Comparison of ENCODE assay signal across 1 cellular context in genomic region chr20:45863543-45864470, GRCh38.
A peak's percentile ranks its signal among the peaks of the same experiment; 100 is the strongest.
TF ChIP-seq lines count a peak whose summit lies in the region.

No MANE protein-coding gene starts in this region.

TF ChIP-seq in HepG2, 621 proteins besides CTCF, POLR2A, EP300 and RAD21 (continued from another document and continues in another):
- TF ChIP-seq ZC3H13 (CRISPR knock-in tag; IDR thresholded peaks at IDR 0.05) (no peak; the same call in 1 of the 2 replicates), CSRNP1 (CRISPR knock-in tag; IDR thresholded peaks at IDR 0.05) (no peak), SETDB1 (CRISPR knock-in tag; IDR thresholded peaks at IDR 0.05; ENCODE audit: borderline replicate concordance) (no peak), NFYC (CRISPR knock-in tag; IDR thresholded peaks at IDR 0.05) (peak; percentile 27; the same call in 1 of the 2 replicates), ZNF567 (CRISPR knock-in tag; IDR thresholded peaks at IDR 0.05; ENCODE audit: borderline replicate concordance) (no peak; the same call in 1 of the 2 replicates), ZNF891 (CRISPR knock-in tag; IDR thresholded peaks at IDR 0.05) (no peak), ATF7 (IDR thresholded peaks at IDR 0.05) (no peak), ATF7 (CRISPR knock-in tag; IDR thresholded peaks at IDR 0.05) (no peak), BORCS8-MEF2B (CRISPR knock-in tag; IDR thresholded peaks at IDR 0.05) (no peak), HOXA5 (CRISPR knock-in tag; IDR thresholded peaks at IDR 0.05) (no peak), ELF1 (CRISPR knock-in tag; IDR thresholded peaks at IDR 0.05) (peak; percentile 29; the same call in 1 of the 2 replicates), ZNF331 (CRISPR knock-in tag; IDR thresholded peaks at IDR 0.05) (peak; percentile 82; the same call in 1 of the 2 replicates), ASH2L (IDR thresholded peaks at IDR 0.05; ENCODE audit: insufficient read length, low read depth, low read length) (peak; percentile 47), ZBTB39 (CRISPR knock-in tag; IDR thresholded peaks at IDR 0.05) (no peak; the same call in 1 of the 2 replicates), THRA (CRISPR knock-in tag; IDR thresholded peaks at IDR 0.05; ENCODE audit: borderline replicate concordance) (peak; percentile 43), HNF1A (IDR thresholded peaks at IDR 0.05; ENCODE audit: low read depth) (no peak; the same call in 1 of the 2 replicates), HNF1A (CRISPR knock-in tag; IDR thresholded peaks at IDR 0.05; ENCODE audit: borderline replicate concordance) (0 out of 2 replicates have a peak, but pooled peaks have one; percentile 12), ZBTB26 (CRISPR knock-in tag; IDR thresholded peaks at IDR 0.05; ENCODE audit: borderline replicate concordance) (no peak), MATR3 (CRISPR knock-in tag; IDR thresholded peaks at IDR 0.05) (no peak), PRPF4 (IDR thresholded peaks at IDR 0.05; ENCODE audit: low read depth, low read length, poor library complexity, severe bottlenecking) (no peak), NCOA2 (CRISPR knock-in tag; IDR thresholded peaks at IDR 0.05) (peak; percentile 57; the same call in 1 of the 2 replicates), RFXANK (CRISPR knock-in tag; IDR thresholded peaks at IDR 0.05) (no peak), ZNF274 (CRISPR knock-in tag; IDR thresholded peaks at IDR 0.05) (no peak), RBM39 (IDR thresholded peaks at IDR 0.05; ENCODE audit: low read depth, low read length, poor library complexity, severe bottlenecking) (no peak), KDM3A (CRISPR knock-in tag; IDR thresholded peaks at IDR 0.05; ENCODE audit: low read depth) (peak; percentile 44; the same call in 1 of the 2 replicates), ZNF562 (CRISPR knock-in tag; IDR thresholded peaks at IDR 0.05; ENCODE audit: borderline replicate concordance) (no peak), RARA (CRISPR knock-in tag; IDR thresholded peaks at IDR 0.05) (peak; percentile 61), ZBTB7A (CRISPR knock-in tag; IDR thresholded peaks at IDR 0.05) (no peak), POGZ (CRISPR knock-in tag; IDR thresholded peaks at IDR 0.05) (peak; percentile 67), ZBTB3 (CRISPR knock-in tag; IDR thresholded peaks at IDR 0.05; ENCODE audit: borderline replicate concordance, low read depth) (no peak), HOMEZ (CRISPR knock-in tag; IDR thresholded peaks at IDR 0.05; ENCODE audit: low read depth) (peak; percentile 84; the same call in 1 of the 2 replicates)
- TF ChIP-seq, protein P1, sequence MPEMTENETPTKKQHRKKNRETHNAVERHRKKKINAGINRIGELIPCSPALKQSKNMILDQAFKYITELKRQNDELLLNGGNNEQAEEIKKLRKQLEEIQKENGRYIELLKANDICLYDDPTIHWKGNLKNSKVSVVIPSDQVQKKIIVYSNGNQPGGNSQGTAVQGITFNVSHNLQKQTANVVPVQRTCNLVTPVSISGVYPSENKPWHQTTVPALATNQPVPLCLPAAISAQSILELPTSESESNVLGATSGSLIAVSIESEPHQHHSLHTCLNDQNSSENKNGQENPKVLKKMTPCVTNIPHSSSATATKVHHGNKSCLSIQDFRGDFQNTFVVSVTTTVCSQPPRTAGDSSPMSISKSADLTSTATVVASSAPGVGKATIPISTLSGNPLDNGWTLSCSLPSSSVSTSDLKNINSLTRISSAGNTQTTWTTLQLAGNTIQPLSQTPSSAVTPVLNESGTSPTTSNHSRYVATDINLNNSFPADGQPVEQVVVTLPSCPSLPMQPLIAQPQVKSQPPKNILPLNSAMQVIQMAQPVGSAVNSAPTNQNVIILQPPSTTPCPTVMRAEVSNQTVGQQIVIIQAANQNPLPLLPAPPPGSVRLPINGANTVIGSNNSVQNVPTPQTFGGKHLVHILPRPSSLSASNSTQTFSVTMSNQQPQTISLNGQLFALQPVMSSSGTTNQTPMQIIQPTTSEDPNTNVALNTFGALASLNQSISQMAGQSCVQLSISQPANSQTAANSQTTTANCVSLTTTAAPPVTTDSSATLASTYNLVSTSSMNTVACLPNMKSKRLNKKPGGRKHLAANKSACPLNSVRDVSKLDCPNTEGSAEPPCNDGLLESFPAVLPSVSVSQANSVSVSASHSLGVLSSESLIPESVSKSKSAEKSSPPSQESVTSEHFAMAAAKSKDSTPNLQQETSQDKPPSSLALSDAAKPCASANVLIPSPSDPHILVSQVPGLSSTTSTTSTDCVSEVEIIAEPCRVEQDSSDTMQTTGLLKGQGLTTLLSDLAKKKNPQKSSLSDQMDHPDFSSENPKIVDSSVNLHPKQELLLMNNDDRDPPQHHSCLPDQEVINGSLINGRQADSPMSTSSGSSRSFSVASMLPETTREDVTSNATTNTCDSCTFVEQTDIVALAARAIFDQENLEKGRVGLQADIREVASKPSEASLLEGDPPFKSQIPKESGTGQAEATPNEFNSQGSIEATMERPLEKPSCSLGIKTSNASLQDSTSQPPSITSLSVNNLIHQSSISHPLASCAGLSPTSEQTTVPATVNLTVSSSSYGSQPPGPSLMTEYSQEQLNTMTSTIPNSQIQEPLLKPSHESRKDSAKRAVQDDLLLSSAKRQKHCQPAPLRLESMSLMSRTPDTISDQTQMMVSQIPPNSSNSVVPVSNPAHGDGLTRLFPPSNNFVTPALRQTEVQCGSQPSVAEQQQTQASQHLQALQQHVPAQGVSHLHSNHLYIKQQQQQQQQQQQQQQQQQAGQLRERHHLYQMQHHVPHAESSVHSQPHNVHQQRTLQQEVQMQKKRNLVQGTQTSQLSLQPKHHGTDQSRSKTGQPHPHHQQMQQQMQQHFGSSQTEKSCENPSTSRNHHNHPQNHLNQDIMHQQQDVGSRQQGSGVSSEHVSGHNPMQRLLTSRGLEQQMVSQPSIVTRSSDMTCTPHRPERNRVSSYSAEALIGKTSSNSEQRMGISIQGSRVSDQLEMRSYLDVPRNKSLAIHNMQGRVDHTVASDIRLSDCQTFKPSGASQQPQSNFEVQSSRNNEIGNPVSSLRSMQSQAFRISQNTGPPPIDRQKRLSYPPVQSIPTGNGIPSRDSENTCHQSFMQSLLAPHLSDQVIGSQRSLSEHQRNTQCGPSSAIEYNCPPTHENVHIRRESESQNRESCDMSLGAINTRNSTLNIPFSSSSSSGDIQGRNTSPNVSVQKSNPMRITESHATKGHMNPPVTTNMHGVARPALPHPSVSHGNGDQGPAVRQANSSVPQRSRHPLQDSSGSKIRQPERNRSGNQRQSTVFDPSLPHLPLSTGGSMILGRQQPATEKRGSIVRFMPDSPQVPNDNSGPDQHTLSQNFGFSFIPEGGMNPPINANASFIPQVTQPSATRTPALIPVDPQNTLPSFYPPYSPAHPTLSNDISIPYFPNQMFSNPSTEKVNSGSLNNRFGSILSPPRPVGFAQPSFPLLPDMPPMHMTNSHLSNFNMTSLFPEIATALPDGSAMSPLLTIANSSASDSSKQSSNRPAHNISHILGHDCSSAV (CRISPR knock-in tag; IDR thresholded peaks at IDR 0.05; ENCODE audit: borderline replicate concordance), result no peak
- TF ChIP-seq, protein P2, sequence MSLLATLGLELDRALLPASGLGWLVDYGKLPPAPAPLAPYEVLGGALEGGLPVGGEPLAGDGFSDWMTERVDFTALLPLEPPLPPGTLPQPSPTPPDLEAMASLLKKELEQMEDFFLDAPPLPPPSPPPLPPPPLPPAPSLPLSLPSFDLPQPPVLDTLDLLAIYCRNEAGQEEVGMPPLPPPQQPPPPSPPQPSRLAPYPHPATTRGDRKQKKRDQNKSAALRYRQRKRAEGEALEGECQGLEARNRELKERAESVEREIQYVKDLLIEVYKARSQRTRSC (CRISPR knock-in tag; IDR thresholded peaks at IDR 0.05; ENCODE audit: low read depth), result no peak
- TF ChIP-seq, protein P3, sequence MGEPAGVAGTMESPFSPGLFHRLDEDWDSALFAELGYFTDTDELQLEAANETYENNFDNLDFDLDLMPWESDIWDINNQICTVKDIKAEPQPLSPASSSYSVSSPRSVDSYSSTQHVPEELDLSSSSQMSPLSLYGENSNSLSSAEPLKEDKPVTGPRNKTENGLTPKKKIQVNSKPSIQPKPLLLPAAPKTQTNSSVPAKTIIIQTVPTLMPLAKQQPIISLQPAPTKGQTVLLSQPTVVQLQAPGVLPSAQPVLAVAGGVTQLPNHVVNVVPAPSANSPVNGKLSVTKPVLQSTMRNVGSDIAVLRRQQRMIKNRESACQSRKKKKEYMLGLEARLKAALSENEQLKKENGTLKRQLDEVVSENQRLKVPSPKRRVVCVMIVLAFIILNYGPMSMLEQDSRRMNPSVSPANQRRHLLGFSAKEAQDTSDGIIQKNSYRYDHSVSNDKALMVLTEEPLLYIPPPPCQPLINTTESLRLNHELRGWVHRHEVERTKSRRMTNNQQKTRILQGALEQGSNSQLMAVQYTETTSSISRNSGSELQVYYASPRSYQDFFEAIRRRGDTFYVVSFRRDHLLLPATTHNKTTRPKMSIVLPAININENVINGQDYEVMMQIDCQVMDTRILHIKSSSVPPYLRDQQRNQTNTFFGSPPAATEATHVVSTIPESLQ (CRISPR knock-in tag; conservative IDR thresholded peaks at IDR 0.05), result no peak; the same call in 1 of the 2 replicates
